In the genomic region with DNA sequence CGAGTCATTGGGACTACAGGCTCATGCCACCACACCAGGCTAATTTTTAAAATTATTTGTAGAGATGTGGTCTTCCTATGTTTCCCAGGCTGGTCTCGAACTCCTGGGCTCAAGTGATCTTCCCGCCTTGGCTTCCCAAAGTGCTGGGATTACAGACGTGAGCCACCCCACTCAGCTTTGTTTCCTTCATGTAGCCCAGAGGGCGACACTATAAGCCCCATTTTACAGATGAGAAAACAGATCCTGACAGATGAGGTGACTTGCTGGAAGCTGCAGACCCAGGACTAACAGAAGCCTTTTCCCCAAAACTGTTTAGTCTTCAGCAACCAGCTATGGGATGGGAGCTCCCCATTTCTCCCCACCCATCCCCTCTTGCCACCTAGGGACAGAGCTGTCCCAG, we compare ENCODE assay signal across 22 cellular contexts. TPM values are rescaled to one million over a fixed set of nuclear protein-coding genes. Genes with fewer than 3 reads are reported as not detected.
"Had no signal": no experiment of that assay in that cellular context is flagged by ENCODE, and none has a peak within 500 bp of the region (broad histone marks: within the 10 kb centered on the region; RNA-seq: fewer than 3 reads in every experiment).

No MANE protein-coding gene starts in this region.

- ATAC-seq: effector memory CD8-positive, alpha-beta T cell; foreskin keratinocyte; left colon; left ventricle myocardium superior; naive thymus-derived CD4-positive, alpha-beta T cell had no signal

- DNase-seq: effector memory CD8-positive, alpha-beta T cell; esophagus squamous epithelium; foreskin keratinocyte; head of caudate nucleus; kidney; left colon; left ventricle myocardium superior; naive thymus-derived CD4-positive, alpha-beta T cell; nucleus accumbens; ovary; small intestine; stimulated activated CD4-positive, alpha-beta T cell treated with anti-CD3 and anti-CD28 coated beads, Interleukin-12 subunit alpha, Interleukin-12 subunit beta, amount 100 ng/mL, for 4 hours; stimulated activated naive CD4-positive, alpha-beta T cell treated with Interleukin-2 at 50 U/mL for 16 hours; thyroid gland; uterus had no signal

- H3K9me3 Mint-ChIP-seq: effector memory CD8-positive, alpha-beta T cell; naive thymus-derived CD4-positive, alpha-beta T cell had no signal

- H3K27ac Mint-ChIP-seq: effector memory CD8-positive, alpha-beta T cell had no signal

- H3K4me3 Mint-ChIP-seq: effector memory CD8-positive, alpha-beta T cell had no signal

- FAIRE-seq: kidney, small intestine had no signal

- H3K27ac ChIP-seq: esophagus squamous epithelium, foreskin keratinocyte, hepatocyte, ovary, right atrium auricular region, suprapubic skin, thyroid gland, uterus had no signal

RNA-seq across cellular contexts. Expression of a gene that starts 10.4 kb away (rescaled TPM):
- total RNA-seq: epithelial cell of proximal tubule had no signal

RNA-seq across cellular contexts. Expression of a gene that starts 26.5 kb away (rescaled TPM):
- total RNA-seq: epithelial cell of proximal tubule, esophagus squamous epithelium, foreskin keratinocyte, left ventricle myocardium superior, posterior vena cava, right atrium auricular region, thyroid gland had no signal

RNA-seq across cellular contexts. Expression of a gene that starts 35.8 kb away (rescaled TPM):
- total RNA-seq: epithelial cell of proximal tubule, esophagus squamous epithelium, foreskin keratinocyte, left colon, left ventricle myocardium superior, mesenteric fat pad, mononuclear cell, posterior vena cava, right atrium auricular region, suprapubic skin had no signal
